ENCODE assay signal across 8 cellular contexts in the genomic region with DNA sequence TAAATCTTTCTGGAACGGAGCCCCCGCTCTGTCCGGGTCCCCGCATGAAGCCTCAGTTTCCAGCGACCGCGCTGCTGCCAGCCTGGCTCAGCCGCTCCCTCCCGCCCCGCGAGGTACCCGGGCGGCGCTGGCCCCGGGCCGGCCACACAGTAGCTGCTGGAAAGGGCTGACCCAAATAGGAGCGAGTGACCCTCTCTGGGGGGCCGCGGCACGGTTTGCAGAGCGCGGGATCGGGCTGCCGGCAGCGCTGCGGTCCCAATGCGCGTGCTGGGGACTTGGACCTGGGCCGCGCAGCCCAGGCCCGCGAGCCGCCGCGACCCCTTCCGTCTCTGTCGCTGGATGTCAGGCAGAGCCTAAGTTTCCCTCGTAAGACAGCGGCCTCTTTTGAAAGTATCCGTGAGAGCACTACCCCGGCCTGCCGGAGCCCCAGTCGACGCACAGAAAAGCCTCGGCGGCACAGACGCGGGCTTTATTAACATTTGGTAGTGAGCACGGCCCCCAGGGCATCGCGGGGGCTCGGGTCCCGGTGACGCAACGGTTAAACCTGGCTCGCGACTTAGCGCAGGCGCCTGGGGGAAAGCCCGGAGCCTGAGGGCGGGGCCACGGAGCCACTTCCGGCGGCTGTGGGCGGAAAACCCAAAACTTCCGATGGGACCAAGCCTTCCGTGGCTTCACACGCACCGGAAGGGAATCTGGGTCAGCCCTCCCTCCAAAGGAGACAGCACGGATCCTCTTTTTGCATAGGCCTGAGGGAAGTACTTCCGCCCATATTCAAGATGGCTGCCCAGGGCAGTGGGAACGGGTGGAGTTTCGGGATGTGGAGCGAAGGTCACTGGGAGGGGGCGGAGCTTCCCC. TPM values are rescaled to one million over a fixed set of nuclear protein-coding genes. Genes with fewer than 3 reads are reported as not detected.
DNase-seq lines count a peak whose midpoint lies in the region; ATAC-seq and TF ChIP-seq lines count a peak whose summit lies in the region.

No MANE protein-coding gene starts in this region.

- H3K27me3 ChIP-seq in ovary (no peaks in the 10 kb centered on the region), thyroid gland (no peaks in the 10 kb centered on the region)

- intact Hi-C loops in Right ventricle myocardium inferior (cut with DNase I) (loop anchor here (1.0 to 2.0 kb wide), 4 partner anchors 16 to 48 kb away; a partner anchor contains a TSS), ovary (cut with DNase I) (loop anchor here in 3 of 4 donors (1.0 to 10.0 kb wide), 3 partner anchors 15 to 65 kb away; a partner anchor contains a TSS), thyroid gland (cut with DNase I) (no loop called here)

- H3K9me3 ChIP-seq in ovary (no peaks in the 10 kb centered on the region), thyroid gland (no peaks in the 10 kb centered on the region)

- H3K27ac ChIP-seq in ovary (peak overlapping the region; percentile 69 to 90), thyroid gland (peak overlapping the region; percentile 95 to 99 (median 96))

- TF ChIP-seq POLR2A in ovary (IDR thresholded peaks at IDR 0.05): peak; percentile 15
- TF ChIP-seq POLR2A in thyroid gland (IDR thresholded peaks at IDR 0.05): no peak

- 0% methylated on average over 31 to 75 of the region's 75 CpGs for WGBS in ovary, 3 donors
- WGBS in thyroid gland, 2 donors: 1 to 2% methylated on average over 9 to 16 of the region's 75 CpGs

- H3K4me3 ChIP-seq in GM12865 (ENCODE audit: low read depth, low read length) (peak overlapping the region; percentile 55), ovary (peak overlapping the region; percentile 79), thyroid gland (replicated peaks in 1 of 3) (peak overlapping the region; percentile 12 to 94 (median 80))

- H3K36me3 ChIP-seq in ovary (no peaks in the 10 kb centered on the region), thyroid gland (no peaks in the 10 kb centered on the region)

- POLR2A ChIA-PET in activated naive CD8-positive, alpha-beta T cell treated with anti-CD3 and anti-CD28 coated beads, Interleukin-2, amount 10 ng/mL, durations not matched to agents 7 days and 5 days (lab: Charles Lee): interaction anchor here (0.8 to 6.0 kb wide), 17 partner anchors 9 to 83 kb away, joined by 3 to 94 read pairs (median 13); a partner anchor contains a TSS

- DNase-seq in GM12865 (ENCODE audit: low read depth) (peak; percentile 100), NCI-H1105 treated with DMSO at 0.1 percent for 48 hours (lab: John Stamatoyannopoulos, UW) (peak; percentile 99), SKM-1 treated with dmso at 0.1 percent for 144 hours (lab: John Stamatoyannopoulos, UW; ENCODE audit: unreplicated experiment) (peak; percentile 99), Right ventricle myocardium inferior (ENCODE audit: missing footprints) (peak; percentile 98), ovary (peak; percentile 97 to 99 (median 98)), thyroid gland (peak; percentile 98)
- peak; percentile 99 for DNase-seq in activated naive CD8-positive, alpha-beta T cell treated with anti-CD3 and anti-CD28 coated beads, Interleukin-2, amount 10 ng/mL, durations not matched to agents 7 days and 5 days

- peak overlapping the region; percentile 96 for H3K4me3 Mint-ChIP-seq in activated naive CD8-positive, alpha-beta T cell treated with anti-CD3 and anti-CD28 coated beads, Interleukin-2, amount 10 ng/mL, durations not matched to agents 7 days and 5 days

- TF ChIP-seq CTCF in GM12865 (IDR thresholded peaks at IDR 0.05; ENCODE audit: insufficient read depth, low read depth, low read length, missing control alignments) (no peak), ovary (IDR thresholded peaks at IDR 0.05) (peak in 1 of 3 donors; percentile 29), thyroid gland (IDR thresholded peaks at IDR 0.05) (peak in 3 of 6 experiments; percentile 14 to 31 (median 19))

- ATAC-seq in HG02678 (IDR thresholded peaks at IDR 0.05; ENCODE audit: unreplicated experiment) (peak; percentile 73), Right ventricle myocardium inferior (peak; percentile 90)
- peak; percentile 69 for ATAC-seq in activated naive CD8-positive, alpha-beta T cell treated with anti-CD3 and anti-CD28 coated beads, Interleukin-2, amount 10 ng/mL, durations not matched to agents 7 days and 5 days (ENCODE audit: low read depth)

- H3K4me1 Mint-ChIP-seq in activated naive CD8-positive, alpha-beta T cell treated with anti-CD3 and anti-CD28 coated beads, Interleukin-2, amount 10 ng/mL, durations not matched to agents 7 days and 5 days: peaks cover 23% of the 10 kb centered on the region

- TF ChIP-seq EP300 in ovary (IDR thresholded peaks at IDR 0.05): peak; percentile 54

- no peaks in the 10 kb centered on the region for H3K9me3 Mint-ChIP-seq in activated naive CD8-positive, alpha-beta T cell treated with anti-CD3 and anti-CD28 coated beads, Interleukin-2, amount 10 ng/mL, durations not matched to agents 7 days and 5 days

- H3K4me1 ChIP-seq in ovary (ENCODE audit: insufficient read depth): peaks cover 9% of the 10 kb centered on the region
- peaks cover 26 to 32% of the 10 kb centered on the region in 2 donors for H3K4me1 ChIP-seq in thyroid gland

- H3K27me3 Mint-ChIP-seq in activated naive CD8-positive, alpha-beta T cell treated with anti-CD3 and anti-CD28 coated beads, Interleukin-2, amount 10 ng/mL, durations not matched to agents 7 days and 5 days: no peaks in the 10 kb centered on the region

- H3K36me3 Mint-ChIP-seq in activated naive CD8-positive, alpha-beta T cell treated with anti-CD3 and anti-CD28 coated beads, Interleukin-2, amount 10 ng/mL, durations not matched to agents 7 days and 5 days: peaks cover 6% of the 10 kb centered on the region

- H3K27ac Mint-ChIP-seq in activated naive CD8-positive, alpha-beta T cell treated with anti-CD3 and anti-CD28 coated beads, Interleukin-2, amount 10 ng/mL, durations not matched to agents 7 days and 5 days: peak overlapping the region; percentile 96

RNA-seq across cellular contexts. Expression of a gene that starts 14.9 kb away (rescaled TPM):
- 10 to 100 TPM; 32.9 to 35.8 TPM for total RNA-seq in activated naive CD8-positive, alpha-beta T cell treated with anti-CD3 and anti-CD28 coated beads, Interleukin-2, amount 10 ng/mL, durations not matched to agents 7 days and 5 days
- total RNA-seq in Right ventricle myocardium inferior (89.1 TPM), ovary (100 to 1,000 TPM in 1 of 7 donors, 10 to 100 TPM in 6; 54.8 to 125 (median 63.6) TPM), thyroid gland (100 to 1,000 TPM in 3 of 4 donors, 10 to 100 TPM in 1; 79.0 to 239 (median 148) TPM)
- 10 to 100 TPM in 1 of 2 donors, 1 to 10 TPM in 1; 3.4 to 81.9 TPM for polyA plus RNA-seq in ovary

RNA-seq across cellular contexts. Expression of a gene that starts 16.0 kb away (rescaled TPM):
- 10 to 100 TPM; 31.3 to 32.7 TPM for total RNA-seq in activated naive CD8-positive, alpha-beta T cell treated with anti-CD3 and anti-CD28 coated beads, Interleukin-2, amount 10 ng/mL, durations not matched to agents 7 days and 5 days
- 28.6 TPM for total RNA-seq in Right ventricle myocardium inferior
- total RNA-seq in ovary: 10 to 100 TPM in 6 of 7 donors, 1 to 10 TPM in 1; 9.1 to 30.9 (median 23.8) TPM
- polyA plus RNA-seq in ovary: 10 to 100 TPM in 1 of 2 donors, 1 to 10 TPM in 1; 3.1 to 23.2 TPM
- total RNA-seq in thyroid gland: 10 to 100 TPM; 14.9 to 46.9 (median 33.8) TPM

RNA-seq across cellular contexts. Expression of a gene that starts 18.3 kb away (rescaled TPM):
- 10 to 100 TPM; 18.6 to 18.9 TPM for total RNA-seq in activated naive CD8-positive, alpha-beta T cell treated with anti-CD3 and anti-CD28 coated beads, Interleukin-2, amount 10 ng/mL, durations not matched to agents 7 days and 5 days
- total RNA-seq in Right ventricle myocardium inferior (10.9 TPM), ovary (10 to 100 TPM; 13.5 to 44.8 (median 29.9) TPM), thyroid gland (10 to 100 TPM; 18.8 to 39.2 (median 23.5) TPM)
- polyA plus RNA-seq in ovary: 10 to 100 TPM in 1 of 2 donors, 1 to 10 TPM in 1; 5.3 to 16.9 TPM

RNA-seq across cellular contexts. Expression of a gene that starts 21.5 kb away (rescaled TPM):
- not detected for total RNA-seq in activated naive CD8-positive, alpha-beta T cell treated with anti-CD3 and anti-CD28 coated beads, Interleukin-2, amount 10 ng/mL, durations not matched to agents 7 days and 5 days
- total RNA-seq in Right ventricle myocardium inferior (not detected), ovary (not detected), thyroid gland (not detected)
- not detected for polyA plus RNA-seq in ovary

RNA-seq across cellular contexts. Expression of a gene that starts 22.9 kb away (rescaled TPM):
- 100 to 1,000 TPM; 122 to 124 TPM for total RNA-seq in activated naive CD8-positive, alpha-beta T cell treated with anti-CD3 and anti-CD28 coated beads, Interleukin-2, amount 10 ng/mL, durations not matched to agents 7 days and 5 days
- total RNA-seq in Right ventricle myocardium inferior: 129 TPM
- total RNA-seq in ovary: 10 to 100 TPM; 27.8 to 71.3 (median 60.3) TPM
- 10 to 100 TPM; 15.1 to 36.0 TPM for polyA plus RNA-seq in ovary
- 100 to 1,000 TPM in 1 of 4 donors, 10 to 100 TPM in 3; 34.2 to 103 (median 83.8) TPM for total RNA-seq in thyroid gland

Comparison
In these comparisons a context has a peak if more than half of its experiments do, and no peak if none do; other contexts are left out.
1. Peak in every context shown above with its lines: DNase-seq, ATAC-seq, H3K4me3 ChIP-seq and H3K27ac ChIP-seq.